19 cellular contexts compared by ENCODE assay signal in genomic region chr1:23816932-23817331, GRCh38.
"Had no signal": no experiment of that assay in that cellular context is flagged by ENCODE, and none has a peak within 500 bp of the region (broad histone marks: within the 10 kb centered on the region; RNA-seq: fewer than 3 reads in every experiment).

No MANE protein-coding gene starts in this region.

- H3K27me3 Mint-ChIP-seq: activated CD8-positive, alpha-beta memory T cell treated with anti-CD3 and anti-CD28 coated beads, Interleukin-2, amount 10 ng/mL, durations not matched to agents 7 days and 5 days; activated naive CD4-positive, alpha-beta T cell treated with anti-CD3 and anti-CD28 coated beads, Interleukin-2, amount 50 U/mL, for 24 hours; progenitor cell of endocrine pancreas; stimulated activated memory B cell treated with anti-CD40 and anti-IgM and Interleukin-4, amounts not matched to agents 10 μg/mL and 1 μg/mL and 100 μg/mL, for 72 hours had no signal

- H3K4me3 Mint-ChIP-seq: activated CD8-positive, alpha-beta memory T cell treated with anti-CD3 and anti-CD28 coated beads, Interleukin-2, amount 10 ng/mL, durations not matched to agents 7 days and 5 days; activated naive CD4-positive, alpha-beta T cell treated with anti-CD3 and anti-CD28 coated beads, Interleukin-2, amount 50 U/mL, for 24 hours; activated T-cell treated with anti-CD3 and anti-CD28 coated beads, Interleukin-2, amount 50 U/mL, for 4 hours; endodermal cell; mesothelial cell of epicardium; nephron progenitor cell; stimulated activated memory B cell treated with anti-CD40 and anti-IgM and Interleukin-4, amounts not matched to agents 10 μg/mL and 1 μg/mL and 100 μg/mL, for 72 hours had no signal

- H3K27ac Mint-ChIP-seq: activated CD8-positive, alpha-beta memory T cell treated with anti-CD3 and anti-CD28 coated beads, Interleukin-2, amount 10 ng/mL, durations not matched to agents 7 days and 5 days; activated naive CD4-positive, alpha-beta T cell treated with anti-CD3 and anti-CD28 coated beads, Interleukin-2, amount 50 U/mL, for 24 hours; endodermal cell; mesothelial cell of epicardium; nephron progenitor cell; progenitor cell of endocrine pancreas had no signal

- ATAC-seq: activated CD8-positive, alpha-beta memory T cell treated with anti-CD3 and anti-CD28 coated beads, Interleukin-2, amount 10 ng/mL, durations not matched to agents 7 days and 5 days; activated T-cell treated with anti-CD3 and anti-CD28 coated beads, Interleukin-2, amount 50 U/mL, for 4 hours; gastroesophageal sphincter; heart right ventricle; stimulated activated memory B cell treated with anti-CD40 and anti-IgM and Interleukin-4, amounts not matched to agents 10 μg/mL and 1 μg/mL and 100 μg/mL, for 72 hours had no signal

- DNase-seq: activated CD4-positive, alpha-beta T cell treated with anti-CD3 and anti-CD28 coated beads for 1 hour; activated CD4-positive, alpha-beta T cell treated with anti-CD3 and anti-CD28 coated beads, Interleukin-2, amount 50 U/mL, for 48 hours; activated CD8-positive, alpha-beta memory T cell treated with anti-CD3 and anti-CD28 coated beads, Interleukin-2, amount 10 ng/mL, durations not matched to agents 7 days and 5 days; activated effector memory CD4-positive, alpha-beta T cell treated with Interleukin-2 at 50 U/mL for 16 hours; activated T-cell treated with anti-CD3 and anti-CD28 coated beads, Interleukin-2, amount 50 U/mL, for 4 hours; adrenal gland; dorsolateral prefrontal cortex; endodermal cell; erythroblast; heart right ventricle; nephron progenitor cell; occipital lobe; stimulated activated CD4-positive, alpha-beta T cell treated with anti-CD3 and anti-CD28 coated beads, Interleukin-2, amount 100 ng/mL, for 48 hours; uterus had no signal

- H3K4me1 Mint-ChIP-seq: endodermal cell, mesothelial cell of epicardium, nephron progenitor cell had no signal

- H3K9me3 Mint-ChIP-seq: activated naive CD4-positive, alpha-beta T cell treated with anti-CD3 and anti-CD28 coated beads, Interleukin-2, amount 50 U/mL, for 24 hours; activated T-cell treated with anti-CD3 and anti-CD28 coated beads, Interleukin-2, amount 50 U/mL, for 4 hours; endodermal cell; mesothelial cell of epicardium; nephron progenitor cell; stimulated activated memory B cell treated with anti-CD40 and anti-IgM and Interleukin-4, amounts not matched to agents 10 μg/mL and 1 μg/mL and 100 μg/mL, for 72 hours had no signal

- H3K36me3 Mint-ChIP-seq: activated naive CD4-positive, alpha-beta T cell treated with anti-CD3 and anti-CD28 coated beads, Interleukin-2, amount 50 U/mL, for 24 hours had no signal
